Comparison of ENCODE assay signal across 9 cellular contexts in genomic region chr1:24186993-24187790, GRCh38. TPM values are rescaled to one million over a fixed set of nuclear protein-coding genes. Genes with fewer than 3 reads are reported as not detected.
DNase-seq lines count a peak whose midpoint lies in the region; ATAC-seq, FAIRE-seq and TF ChIP-seq lines count a peak whose summit lies in the region.
"Had no signal": no experiment of that assay in that cellular context is flagged by ENCODE, and none has a peak within 500 bp of the region (broad histone marks: within the 10 kb centered on the region; RNA-seq: fewer than 3 reads in every experiment).

IFNLR1 (minus strand) TSS chr1:24187289; CDS start chr1:24187248, 41 bp downstream.

- no peaks in the 10 kb centered on the region for H3K9me3 ChIP-seq in endothelial cell of umbilical vein (replicated peaks; ENCODE audit: control insufficient read depth, insufficient read depth, low read length)

- peak within 1 kb of the TSS; percentile 70 for H2AFZ ChIP-seq in endothelial cell of umbilical vein (ENCODE audit: low read depth, low read length)

- H3K27me3 ChIP-seq in endothelial cell of umbilical vein (ENCODE audit: control insufficient read depth in 2 of 2, insufficient read depth in 2 of 2, low read length in 2 of 2) = peaks cover 13 to 14% of the 10 kb centered on the region in 2 experiments

- no TSS peak for BruUV-seq in endothelial cell of umbilical vein (replicated peaks; lab: Mats Ljungman, UMichigan)

- intact Hi-C loops in endothelial cell of umbilical vein (cut with micrococcal nuclease) = no loop called here

- no peaks in the 10 kb centered on the region for H3K36me3 ChIP-seq in endothelial cell of umbilical vein (ENCODE audit: control insufficient read depth in 2 of 2, extremely low read depth in 1 of 2, insufficient read depth in 2 of 2, low read length in 2 of 2)

- H3K4me2 ChIP-seq in endothelial cell of umbilical vein (ENCODE audit: insufficient read depth, low read length) = peak within 1 kb of the TSS; percentile 65

- H3K9me3 Mint-ChIP-seq in naive B cell = peaks cover 0 to 3% (median 0%) of the 10 kb centered on the region in 7 donors
- H3K9me3 Mint-ChIP-seq in stimulated activated effector memory CD8-positive, alpha-beta T cell treated with anti-CD3 and anti-CD28 coated beads, Interleukin-12 subunit alpha, Interleukin-12 subunit beta, amount 100 ng/mL, for 72 hours = no peaks in the 10 kb centered on the region

- H3K4me3 ChIP-seq in endothelial cell of umbilical vein (replicated peaks in 1 of 3; ENCODE audit: insufficient read depth in 1 of 3, low read depth in 1 of 3, low read length in 3 of 3) = peak within 1 kb of the TSS; percentile 17 to 42 (median 34)

- peaks cover 2% of the 10 kb centered on the region for H3K4me1 ChIP-seq in endothelial cell of umbilical vein (ENCODE audit: control insufficient read depth, extremely low read depth, insufficient read depth, low read length)

- no peaks in the 10 kb centered on the region for H3K79me2 ChIP-seq in endothelial cell of umbilical vein (ENCODE audit: control insufficient read depth, insufficient read depth, low read length)

- ATAC-seq in naive B cell (ENCODE audit: low read depth in 2 of 2) (peak; percentile 37 to 52), HG03108 (IDR thresholded peaks at IDR 0.05; ENCODE audit: unreplicated experiment) (no peak)
- peak; percentile 83 for ATAC-seq in stimulated activated effector memory CD8-positive, alpha-beta T cell treated with anti-CD3 and anti-CD28 coated beads, Interleukin-12 subunit alpha, Interleukin-12 subunit beta, amount 100 ng/mL, for 72 hours

- no peak for TF ChIP-seq CTCF in endothelial cell of umbilical vein (IDR thresholded peaks at IDR 0.05; ENCODE audit: extremely low read depth in 1 of 2, insufficient read depth in 1 of 2, low read depth in 1 of 2, low read length in 2 of 2)

- no peaks in the 10 kb centered on the region for H3K27me3 Mint-ChIP-seq in naive B cell

- no peaks in the 10 kb centered on the region for H4K20me1 ChIP-seq in endothelial cell of umbilical vein (replicated peaks; ENCODE audit: control insufficient read depth, extremely low read depth, insufficient read depth, low read length)

- CTCF ChIA-PET in endothelial cell of umbilical vein (lab: Charles Lee) = interaction anchor here (0.6 to 7.6 kb wide), 5 partner anchors 12 to 426 kb away, joined by 3 to 77 read pairs (median 4); no protein-coding TSS in a partner anchor

- no peak for TF ChIP-seq POLR2A in endothelial cell of umbilical vein (IDR thresholded peaks at IDR 0.05; ENCODE audit: low read depth, low read length)

- peak within 1 kb of the TSS; percentile 91 to 98 (median 96) for H3K27ac Mint-ChIP-seq in naive B cell
- H3K27ac Mint-ChIP-seq in stimulated activated effector memory CD8-positive, alpha-beta T cell treated with anti-CD3 and anti-CD28 coated beads, Interleukin-12 subunit alpha, Interleukin-12 subunit beta, amount 100 ng/mL, for 72 hours = peak within 1 kb of the TSS; percentile 79

- POLR2A ChIA-PET in endothelial cell of umbilical vein (lab: Charles Lee) = no interaction called here

- no peaks in the 10 kb centered on the region for H3K9me1 ChIP-seq in endothelial cell of umbilical vein (replicated peaks; ENCODE audit: control insufficient read depth, extremely low read depth, insufficient read depth, low read length)

- peak; percentile 67 for FAIRE-seq in endothelial cell of umbilical vein (lab: Jason Lieb, UNC)

- H3K9ac ChIP-seq in endothelial cell of umbilical vein (replicated peaks; ENCODE audit: extremely low read depth, insufficient read depth, low read length) = no peak within 1 kb of the TSS

- peak; percentile 74 to 88 (median 82) for DNase-seq in NCI-H1417 (lab: John Stamatoyannopoulos, UW)
- DNase-seq in NCI-H1417 treated with DMSO at 0.1 percent for 48 hours (lab: John Stamatoyannopoulos, UW) = no peak
- DNase-seq in NCI-H2107 (lab: John Stamatoyannopoulos, UW) = peak; percentile 62
- peak; percentile 87 for DNase-seq in activated CD8-positive, alpha-beta memory T cell treated with anti-CD3 and anti-CD28 coated beads for 24 hours
- DNase-seq in endothelial cell of umbilical vein (ENCODE audit: low read depth, low spot score) = no peak
- DNase-seq in naive B cell = peak; percentile 77
- DNase-seq in stimulated activated effector memory CD8-positive, alpha-beta T cell treated with anti-CD3 and anti-CD28 coated beads, Interleukin-12 subunit alpha, Interleukin-12 subunit beta, amount 100 ng/mL, for 72 hours (ENCODE audit: low spot score in 2 of 2) = peak; percentile 52 to 76

- peaks cover 55 to 90% (median 80%) of the 10 kb centered on the region in 3 donors for H3K4me1 Mint-ChIP-seq in naive B cell
- peaks cover 60% of the 10 kb centered on the region for H3K4me1 Mint-ChIP-seq in stimulated activated effector memory CD8-positive, alpha-beta T cell treated with anti-CD3 and anti-CD28 coated beads, Interleukin-12 subunit alpha, Interleukin-12 subunit beta, amount 100 ng/mL, for 72 hours

- no peak within 1 kb of the TSS for H3K27ac ChIP-seq in endothelial cell of umbilical vein (ENCODE audit: insufficient read depth, low read depth, low read length)
- H3K27ac ChIP-seq: C4-2B had no signal

- peak within 1 kb of the TSS; percentile 82 to 98 (median 94) for H3K4me3 Mint-ChIP-seq in naive B cell
- peak within 1 kb of the TSS; percentile 73 for H3K4me3 Mint-ChIP-seq in stimulated activated effector memory CD8-positive, alpha-beta T cell treated with anti-CD3 and anti-CD28 coated beads, Interleukin-12 subunit alpha, Interleukin-12 subunit beta, amount 100 ng/mL, for 72 hours

- peaks cover 0 to 5% of the 10 kb centered on the region in 2 donors for H3K36me3 Mint-ChIP-seq in naive B cell
- peaks cover 15% of the 10 kb centered on the region for H3K36me3 Mint-ChIP-seq in stimulated activated effector memory CD8-positive, alpha-beta T cell treated with anti-CD3 and anti-CD28 coated beads, Interleukin-12 subunit alpha, Interleukin-12 subunit beta, amount 100 ng/mL, for 72 hours

- dilution Hi-C loops in endothelial cell of umbilical vein (cut with MboI; ENCODE audit: extremely low pct_ligation_motif_present, low sequenced_read_pairs) = no loop called here

TF ChIP-seq in endothelial cell of umbilical vein, 7 proteins besides CTCF, POLR2A, EP300 and RAD21:
- no peak for TF ChIP-seq MAX (IDR thresholded peaks at IDR 0.05; ENCODE audit: insufficient read depth, insufficient read length)
- TF ChIP-seq POLR2AphosphoS5 (IDR thresholded peaks at IDR 0.05; ENCODE audit: insufficient read depth, low read depth, low read length) = no peak
- TF ChIP-seq EZH2 (IDR thresholded peaks at IDR 0.05; ENCODE audit: borderline replicate concordance, low read depth, low read length, severe bottlenecking) = no peak

RNA-seq across cellular contexts. Expression of gene IFNLR1, which starts in this region (rescaled TPM):
- not detected in 2 replicates for total RNA-seq in endothelial cell of umbilical vein
- polyA plus RNA-seq in endothelial cell of umbilical vein (0.01 TPM in 1 of 2 replicates, not detected in the other), naive B cell (ENCODE audit: low read depth in 6 of 6) (10 to 100 TPM in 5 of 6 donors, 1 to 10 TPM in 1; 7.4 to 17.2 (median 12.7) TPM)
- polyA plus RNA-seq in endothelial cell of umbilical vein (2011; cell fraction: cytosol; rRNA removed) = 0.03 TPM in 1 of 2 replicates, not detected in the other
- polyA plus RNA-seq in endothelial cell of umbilical vein (2011; cell fraction: nucleus; rRNA removed) = not detected in 2 replicates
- polyA plus RNA-seq in endothelial cell of umbilical vein (2012) = not detected in 2 replicates
- polyA minus RNA-seq in endothelial cell of umbilical vein = not detected in 2 replicates
- 0.41 TPM for polyA minus RNA-seq in endothelial cell of umbilical vein (2011; cell fraction: cytosol; rRNA and poly(A)+ RNA removed)
- polyA minus RNA-seq in endothelial cell of umbilical vein (2011; cell fraction: nucleus; rRNA and poly(A)+ RNA removed) = not detected in 2 replicates

Comparison
In these comparisons a context has a peak if more than half of its experiments do, and no peak if none do; other contexts are left out.
1. RNA of gene IFNLR1 (polyA plus RNA-seq): 7.4 to 17.2 TPM in naive B cell; 0.01 to 0.03 TPM in endothelial cell of umbilical vein; every median in the first group is over 4 times any median in the second.
2. DNase-seq: peak in NCI-H1417 (3 of 3), NCI-H2107 (single experiment), activated CD8-positive, alpha-beta memory T cell treated with anti-CD3 and anti-CD28 coated beads for 24 hours (single experiment), naive B cell (single experiment) and stimulated activated effector memory CD8-positive, alpha-beta T cell treated with anti-CD3 and anti-CD28 coated beads, Interleukin-12 subunit alpha, Interleukin-12 subunit beta, amount 100 ng/mL, for 72 hours (2 of 2); none in NCI-H1417 treated with DMSO at 0.1 percent for 48 hours (single experiment) and endothelial cell of umbilical vein (single experiment).